3 cellular contexts compared by ENCODE assay signal in genomic region chr22:27244328-27244727, GRCh38.
TF ChIP-seq lines count a peak whose summit lies in the region.

No MANE protein-coding gene starts in this region.

TF ChIP-seq in A549, 52 proteins besides CTCF, POLR2A, EP300 and RAD21:
- TF ChIP-seq HES2 (IDR thresholded peaks at IDR 0.05), result no peak
- no peak for TF ChIP-seq KDM1A (IDR thresholded peaks at IDR 0.05; ENCODE audit: low read depth)
- no peak for TF ChIP-seq RNF2 (IDR thresholded peaks at IDR 0.05; ENCODE audit: borderline replicate concordance, low read depth)
- TF ChIP-seq ZSCAN20 (CRISPR knock-in tag; IDR thresholded peaks at IDR 0.05), result no peak
- no peak for TF ChIP-seq CHD4 (IDR thresholded peaks at IDR 0.05; ENCODE audit: borderline replicate concordance)
- TF ChIP-seq GATA3 (IDR thresholded peaks at IDR 0.05; ENCODE audit: borderline replicate concordance), result peak; percentile 67; the same call in 1 of the 2 replicates
- peak; percentile 70 to 91; a peak in 3 of 4 replicates for TF ChIP-seq CEBPB (IDR thresholded peaks at IDR 0.05)
- no peak for TF ChIP-seq MAX (IDR thresholded peaks at IDR 0.05)
- TF ChIP-seq SREBF2 (IDR thresholded peaks at IDR 0.05), result no peak
- no peak for TF ChIP-seq RFX5 (IDR thresholded peaks at IDR 0.05)
- TF ChIP-seq, protein P1, sequence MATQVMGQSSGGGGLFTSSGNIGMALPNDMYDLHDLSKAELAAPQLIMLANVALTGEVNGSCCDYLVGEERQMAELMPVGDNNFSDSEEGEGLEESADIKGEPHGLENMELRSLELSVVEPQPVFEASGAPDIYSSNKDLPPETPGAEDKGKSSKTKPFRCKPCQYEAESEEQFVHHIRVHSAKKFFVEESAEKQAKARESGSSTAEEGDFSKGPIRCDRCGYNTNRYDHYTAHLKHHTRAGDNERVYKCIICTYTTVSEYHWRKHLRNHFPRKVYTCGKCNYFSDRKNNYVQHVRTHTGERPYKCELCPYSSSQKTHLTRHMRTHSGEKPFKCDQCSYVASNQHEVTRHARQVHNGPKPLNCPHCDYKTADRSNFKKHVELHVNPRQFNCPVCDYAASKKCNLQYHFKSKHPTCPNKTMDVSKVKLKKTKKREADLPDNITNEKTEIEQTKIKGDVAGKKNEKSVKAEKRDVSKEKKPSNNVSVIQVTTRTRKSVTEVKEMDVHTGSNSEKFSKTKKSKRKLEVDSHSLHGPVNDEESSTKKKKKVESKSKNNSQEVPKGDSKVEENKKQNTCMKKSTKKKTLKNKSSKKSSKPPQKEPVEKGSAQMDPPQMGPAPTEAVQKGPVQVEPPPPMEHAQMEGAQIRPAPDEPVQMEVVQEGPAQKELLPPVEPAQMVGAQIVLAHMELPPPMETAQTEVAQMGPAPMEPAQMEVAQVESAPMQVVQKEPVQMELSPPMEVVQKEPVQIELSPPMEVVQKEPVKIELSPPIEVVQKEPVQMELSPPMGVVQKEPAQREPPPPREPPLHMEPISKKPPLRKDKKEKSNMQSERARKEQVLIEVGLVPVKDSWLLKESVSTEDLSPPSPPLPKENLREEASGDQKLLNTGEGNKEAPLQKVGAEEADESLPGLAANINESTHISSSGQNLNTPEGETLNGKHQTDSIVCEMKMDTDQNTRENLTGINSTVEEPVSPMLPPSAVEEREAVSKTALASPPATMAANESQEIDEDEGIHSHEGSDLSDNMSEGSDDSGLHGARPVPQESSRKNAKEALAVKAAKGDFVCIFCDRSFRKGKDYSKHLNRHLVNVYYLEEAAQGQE (IDR thresholded peaks at IDR 0.05), result no peak
- TF ChIP-seq BHLHE40 (IDR thresholded peaks at IDR 0.05; ENCODE audit: low read depth, low read length), result no peak
- no peak for TF ChIP-seq EHF (CRISPR knock-in tag; IDR thresholded peaks at IDR 0.05)
- no peak for TF ChIP-seq JUNB (IDR thresholded peaks at IDR 0.05)
- no peak for TF ChIP-seq FOXS1 (CRISPR knock-in tag; IDR thresholded peaks at IDR 0.05)
- no peak for TF ChIP-seq MAFK (IDR thresholded peaks at IDR 0.05; ENCODE audit: partially characterized antibody)
- no peak for TF ChIP-seq ZNF302 (CRISPR knock-in tag; IDR thresholded peaks at IDR 0.05)

TF ChIP-seq in IMR-90, 13 proteins besides CTCF, POLR2A, EP300 and RAD21:
- no peak for TF ChIP-seq NFE2L2 (IDR thresholded peaks at IDR 0.05; ENCODE audit: low read depth, low read length)
- TF ChIP-seq CEBPB (IDR thresholded peaks at IDR 0.05; ENCODE audit: low read depth, low read length), result peak; percentile 92
- TF ChIP-seq FOS (IDR thresholded peaks at IDR 0.05; ENCODE audit: low read depth, low read length), result no peak

TF ChIP-seq in H1, 55 proteins besides CTCF, POLR2A, EP300 and RAD21:
- TF ChIP-seq SIRT6 (IDR thresholded peaks at IDR 0.05; ENCODE audit: low read length), result no peak
- peak; percentile 78 for TF ChIP-seq CEBPB (IDR thresholded peaks at IDR 0.05; ENCODE audit: low read depth, low read length)
TF ChIP-seq in H1: peak in this region for 1.
